12 cellular contexts compared by ENCODE assay signal in the genomic region with DNA sequence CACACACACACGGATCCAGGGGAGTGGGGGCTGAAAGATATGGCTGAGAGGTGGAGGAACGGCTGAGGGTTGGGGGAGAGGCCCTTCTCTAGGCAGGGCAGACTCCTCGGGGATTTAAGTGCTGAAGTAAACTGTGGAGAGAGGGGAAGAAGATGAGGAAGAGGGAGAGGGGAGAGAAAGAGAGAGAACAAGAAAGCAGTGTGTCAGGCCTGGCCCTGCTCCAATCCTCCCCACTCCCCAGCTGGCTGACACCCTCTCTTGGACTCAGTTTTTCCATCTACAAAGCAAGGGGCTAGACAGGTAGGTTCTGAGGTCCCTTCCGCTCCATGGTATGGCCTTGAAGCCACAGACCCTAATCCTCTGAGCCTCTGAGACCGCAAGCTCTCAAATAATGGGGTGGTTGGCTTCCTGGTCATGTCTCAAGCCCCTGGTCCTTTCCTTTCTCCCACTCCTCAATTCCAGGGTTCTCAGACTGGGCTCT. TPM values are rescaled to one million over a fixed set of nuclear protein-coding genes. Genes with fewer than 3 reads are reported as not detected.
DNase-seq lines count a peak whose midpoint lies in the region; ATAC-seq and TF ChIP-seq lines count a peak whose summit lies in the region.
"Had no signal": no experiment of that assay in that cellular context is flagged by ENCODE, and none has a peak within 500 bp of the region (broad histone marks: within the 10 kb centered on the region; RNA-seq: fewer than 3 reads in every experiment).

No MANE protein-coding gene starts in this region.

- peak overlapping the region in 1 of 2 donors; percentile 82 for H3K4me3 ChIP-seq in muscle layer of colon (ENCODE audit: low read depth in 1 of 2, low read length in 2 of 2)
- H3K4me3 ChIP-seq in WERI-Rb-1 (ENCODE audit: low read depth, low read length): no peak overlapping the region

- H3K27me3 Mint-ChIP-seq in chondrocyte (ENCODE audit: low read depth) (no peaks in the 10 kb centered on the region), type B pancreatic cell (no peaks in the 10 kb centered on the region)

- peaks cover 46% of the 10 kb centered on the region for H3K4me1 Mint-ChIP-seq in chondrocyte (ENCODE audit: low read depth)
- H3K4me1 Mint-ChIP-seq in type B pancreatic cell (ENCODE audit: unreplicated experiment): peaks cover 20% of the 10 kb centered on the region

- H3K27me3 ChIP-seq in muscle layer of colon (ENCODE audit: control insufficient read depth in 1 of 2, insufficient read depth in 2 of 2, low read length in 2 of 2) (no peaks in the 10 kb centered on the region), WERI-Rb-1 (ENCODE audit: insufficient read depth, low read depth, severe bottlenecking) (no peaks in the 10 kb centered on the region)

- H3K4me1 ChIP-seq in muscle layer of colon (ENCODE audit: insufficient read depth, low read length): peaks cover 50% of the 10 kb centered on the region

- no peak for TF ChIP-seq CTCF in chondrocyte (IDR thresholded peaks at IDR 0.05)
- no peak for TF ChIP-seq CTCF in type B pancreatic cell (conservative IDR thresholded peaks at IDR 0.05)
- no peak for TF ChIP-seq CTCF in WERI-Rb-1 (IDR thresholded peaks at IDR 0.05; ENCODE audit: low read depth, low read length)

- H3K9me3 Mint-ChIP-seq in chondrocyte (ENCODE audit: low read depth) (no peaks in the 10 kb centered on the region), type B pancreatic cell (no peaks in the 10 kb centered on the region)

- peak; percentile 40 for DNase-seq in activated naive CD4-positive, alpha-beta T cell treated with anti-CD3 and anti-CD28 coated beads, Interleukin-2, amount 50 U/mL, for 16 hours
- DNase-seq in activated naive CD4-positive, alpha-beta T cell treated with Interleukin-2 at 50 U/mL for 16 hours: no peak
- DNase-seq in chondrocyte (ENCODE audit: low spot score) (no peak), type B pancreatic cell (ENCODE audit: extremely low spot score, unreplicated experiment) (no peak), WERI-Rb-1 (no peak), NCI-H526 treated with DMSO at 0.1 percent for 48 hours (lab: John Stamatoyannopoulos, UW) (no peak)
- DNase-seq: central memory CD4-positive, alpha-beta T cell; DMS 273 treated with DMSO at 0.1 percent for 48 hours; midbrain had no signal

- peak overlapping the region; percentile 95 for H3K9ac ChIP-seq in muscle layer of colon (ENCODE audit: low read length)

- H3K27ac Mint-ChIP-seq in chondrocyte (ENCODE audit: unreplicated experiment): peak overlapping the region; percentile 93
- H3K27ac Mint-ChIP-seq in type B pancreatic cell: peak overlapping the region; percentile 40

- H3K9me3 ChIP-seq in muscle layer of colon (ENCODE audit: low read length) (no peaks in the 10 kb centered on the region), WERI-Rb-1 (ENCODE audit: severe bottlenecking) (no peaks in the 10 kb centered on the region)

- H3K27ac ChIP-seq in muscle layer of colon (ENCODE audit: low read depth, low read length) (peak overlapping the region; percentile 93), WERI-Rb-1 (no peak overlapping the region; the same call in 1 of the 2 replicates)

- H3K4me3 Mint-ChIP-seq in chondrocyte (ENCODE audit: unreplicated experiment) (peak overlapping the region; percentile 70), type B pancreatic cell (peak overlapping the region; percentile 83)

- H3K36me3 Mint-ChIP-seq in chondrocyte (ENCODE audit: low read depth) (peaks cover 2% of the 10 kb centered on the region), type B pancreatic cell (peaks cover 6% of the 10 kb centered on the region)

- no peak for ATAC-seq in HG03565 (IDR thresholded peaks at IDR 0.05; ENCODE audit: unreplicated experiment)

- H3K36me3 ChIP-seq in muscle layer of colon (ENCODE audit: insufficient read depth, low read length) (peaks cover 24% of the 10 kb centered on the region), WERI-Rb-1 (peaks cover 35% of the 10 kb centered on the region)

RNA-seq across cellular contexts. Expression of gene VAMP2, which starts 2.0 kb away (rescaled TPM):
- total RNA-seq in chondrocyte (45.4 to 58.1 TPM (median 46.7 TPM) in 3 replicates), type B pancreatic cell (ENCODE audit: low replicate concordance) (44.7 and 46.3 TPM in 2 replicates)

RNA-seq across cellular contexts. Expression of gene PER1, which starts 8.6 kb away (rescaled TPM):
- total RNA-seq in chondrocyte (68.0 to 87.6 TPM (median 75.9 TPM) in 3 replicates), type B pancreatic cell (ENCODE audit: low replicate concordance) (31.0 and 33.2 TPM in 2 replicates)

RNA-seq across cellular contexts. Expression of gene TMEM107, which starts 15.4 kb away (rescaled TPM):
- total RNA-seq in chondrocyte (7.8 to 12.1 TPM (median 8.4 TPM) in 3 replicates), type B pancreatic cell (ENCODE audit: low replicate concordance) (19.1 and 22.1 TPM in 2 replicates)

RNA-seq across cellular contexts. Expression of gene BORCS6, which starts 29.2 kb away (rescaled TPM):
- 5.5 to 8.6 TPM (median 8.2 TPM) in 3 replicates for total RNA-seq in chondrocyte
- 4.8 and 6.9 TPM in 2 replicates for total RNA-seq in type B pancreatic cell (ENCODE audit: low replicate concordance)

RNA-seq across cellular contexts. Expression of gene HES7, which starts 36.9 kb away (rescaled TPM):
- total RNA-seq in chondrocyte: 0.51 to 1.5 TPM (median 0.70 TPM) in 3 replicates
- total RNA-seq in type B pancreatic cell (ENCODE audit: low replicate concordance): 0.46 TPM in 1 of 2 replicates, not detected in the other
- total RNA-seq: SK-MEL-5 had no signal
